ENCODE assay signal across 2 cellular contexts in genomic region chr22:45529966-45530575, GRCh38.
TF ChIP-seq lines count a peak whose summit lies in the region.

No MANE protein-coding gene starts in this region.

TF ChIP-seq in SK-N-SH, 30 proteins besides CTCF, POLR2A, EP300 and RAD21 (continued from another document):
- no peak for TF ChIP-seq USF2 (IDR thresholded peaks at IDR 0.05; ENCODE audit: borderline replicate concordance, low read depth, low read length)
- TF ChIP-seq SIN3A (IDR thresholded peaks at IDR 0.05; ENCODE audit: borderline replicate concordance, low read depth, low read length): no peak
- no peak for TF ChIP-seq NRF1 (IDR thresholded peaks at IDR 0.05; ENCODE audit: low read depth, low read length)

TF ChIP-seq in SK-N-SH treated with all-trans-retinoic acid at 6 μM for 48 hours, 23 proteins besides CTCF, POLR2A, EP300 and RAD21 (continued from another document):
- no peak for TF ChIP-seq POU6F1 (CRISPR knock-in tag; IDR thresholded peaks at IDR 0.05; ENCODE audit: borderline replicate concordance, low read depth)
- no peak for TF ChIP-seq BACH2 (CRISPR knock-in tag; IDR thresholded peaks at IDR 0.05; ENCODE audit: borderline replicate concordance)
- TF ChIP-seq TOX (CRISPR knock-in tag; IDR thresholded peaks at IDR 0.05; ENCODE audit: borderline replicate concordance): no peak
- no peak for TF ChIP-seq TCF4 (CRISPR knock-in tag; IDR thresholded peaks at IDR 0.05; ENCODE audit: borderline replicate concordance)
- no peak for TF ChIP-seq ESRRG (CRISPR knock-in tag; IDR thresholded peaks at IDR 0.05)
- no peak for TF ChIP-seq ZFP30 (CRISPR knock-in tag; IDR thresholded peaks at IDR 0.05)
